ENCODE assay signal across 1 cellular context in genomic region chr1:227938911-227939790, GRCh38.
TF ChIP-seq lines count a peak whose summit lies in the region.

No MANE protein-coding gene starts in this region.

TF ChIP-seq in H1, 55 proteins besides CTCF, POLR2A, EP300 and RAD21:
- no peak for TF ChIP-seq TCF12 (IDR thresholded peaks at IDR 0.05; ENCODE audit: low read depth, low read length)
- no peak for TF ChIP-seq CBX5 (IDR thresholded peaks at IDR 0.05; ENCODE audit: low read depth, low read length)
- TF ChIP-seq POU5F1 (IDR thresholded peaks at IDR 0.05; ENCODE audit: low read depth, low read length), result no peak
- no peak for TF ChIP-seq KDM5A (IDR thresholded peaks at IDR 0.05; ENCODE audit: low read length)
- TF ChIP-seq YY1 (IDR thresholded peaks at IDR 0.05; ENCODE audit: low read depth, low read length), result no peak
- TF ChIP-seq HDAC6 (IDR thresholded peaks at IDR 0.05; ENCODE audit: low read depth, low read length), result no peak
- TF ChIP-seq BACH1 (IDR thresholded peaks at IDR 0.05; ENCODE audit: low read length), result no peak
- TF ChIP-seq RXRA (IDR thresholded peaks at IDR 0.05; ENCODE audit: insufficient read depth, low read depth, low read length), result no peak
- no peak for TF ChIP-seq BRCA1 (IDR thresholded peaks at IDR 0.05; ENCODE audit: low read depth, low read length)
- TF ChIP-seq JUN (IDR thresholded peaks at IDR 0.05; ENCODE audit: low read depth, low read length), result no peak
- no peak for TF ChIP-seq SRF (IDR thresholded peaks at IDR 0.05; ENCODE audit: low read depth, low read length)
- no peak for TF ChIP-seq CHD2 (IDR thresholded peaks at IDR 0.05; ENCODE audit: low read length)
- TF ChIP-seq GTF2F1 (IDR thresholded peaks at IDR 0.05; ENCODE audit: borderline replicate concordance, low read depth, low read length), result no peak
- TF ChIP-seq GABPA (IDR thresholded peaks at IDR 0.05; ENCODE audit: borderline replicate concordance, insufficient read depth, low read length), result no peak
- no peak for TF ChIP-seq SP4 (IDR thresholded peaks at IDR 0.05; ENCODE audit: low read length)
- no peak for TF ChIP-seq TBP (IDR thresholded peaks at IDR 0.05; ENCODE audit: low read depth, low read length)
- TF ChIP-seq KDM4A (IDR thresholded peaks at IDR 0.05; ENCODE audit: low read depth, low read length, severe bottlenecking), result no peak
TF ChIP-seq in H1: peak in this region for 0.
